1 cellular context compared by ENCODE assay signal in the genomic region with DNA sequence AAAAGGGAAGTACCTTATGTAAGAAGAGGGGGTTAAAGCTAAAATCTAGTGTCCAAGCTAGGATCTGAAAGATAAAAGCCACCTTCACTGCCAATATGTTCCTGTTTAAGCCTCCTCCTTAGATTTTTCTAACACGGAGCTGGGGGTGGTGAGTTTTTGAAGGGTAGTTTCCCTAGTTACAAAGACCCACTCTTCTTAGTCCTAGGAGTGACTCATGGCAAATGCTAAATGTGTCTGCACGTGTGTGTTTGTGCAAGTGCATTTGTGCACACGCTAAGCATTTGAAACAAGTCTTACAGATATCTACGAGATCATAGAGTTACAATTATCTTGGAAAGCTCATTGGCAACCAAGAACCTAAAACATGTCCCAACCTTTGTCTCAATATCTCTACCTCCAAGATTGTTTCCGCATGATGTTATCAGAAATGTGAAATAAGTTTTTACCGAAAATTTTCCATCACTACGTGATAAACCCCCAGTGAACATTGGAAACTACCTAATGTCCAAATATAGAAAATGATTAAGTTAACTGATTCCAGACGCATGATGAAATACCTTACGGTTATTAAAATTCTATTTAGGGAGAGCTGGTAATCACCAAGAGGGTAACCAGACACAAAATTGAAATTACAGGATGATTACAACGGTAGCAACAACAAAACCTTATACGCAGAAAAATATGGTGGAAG.
TF ChIP-seq lines count a peak whose summit lies in the region.

No MANE protein-coding gene starts in this region.

TF ChIP-seq in H1, 55 proteins besides CTCF, POLR2A, EP300 and RAD21:
- TF ChIP-seq ASH2L (IDR thresholded peaks at IDR 0.05; ENCODE audit: low read length), result no peak
- TF ChIP-seq ZNF274 (IDR thresholded peaks at IDR 0.05; ENCODE audit: borderline replicate concordance, extremely low read depth, low read length), result no peak
- no peak for TF ChIP-seq EGR1 (IDR thresholded peaks at IDR 0.05; ENCODE audit: borderline replicate concordance, low read depth, low read length)
- no peak for TF ChIP-seq CBX8 (IDR thresholded peaks at IDR 0.05; ENCODE audit: borderline replicate concordance, low read depth, low read length)
- no peak for TF ChIP-seq SUZ12 (IDR thresholded peaks at IDR 0.05; ENCODE audit: low read length)
- TF ChIP-seq JUN (IDR thresholded peaks at IDR 0.05; ENCODE audit: low read depth, low read length), result no peak
- no peak for TF ChIP-seq SIX5 (IDR thresholded peaks at IDR 0.05; ENCODE audit: low read depth, low read length)
- TF ChIP-seq SIN3A (conservative IDR thresholded peaks at IDR 0.05 in 1 of 2, IDR thresholded peaks at IDR 0.05 in 1 of 2; ENCODE audit: low read depth in 1 of 2, low read length in 2 of 2), result no peak
- TF ChIP-seq, protein P1, sequence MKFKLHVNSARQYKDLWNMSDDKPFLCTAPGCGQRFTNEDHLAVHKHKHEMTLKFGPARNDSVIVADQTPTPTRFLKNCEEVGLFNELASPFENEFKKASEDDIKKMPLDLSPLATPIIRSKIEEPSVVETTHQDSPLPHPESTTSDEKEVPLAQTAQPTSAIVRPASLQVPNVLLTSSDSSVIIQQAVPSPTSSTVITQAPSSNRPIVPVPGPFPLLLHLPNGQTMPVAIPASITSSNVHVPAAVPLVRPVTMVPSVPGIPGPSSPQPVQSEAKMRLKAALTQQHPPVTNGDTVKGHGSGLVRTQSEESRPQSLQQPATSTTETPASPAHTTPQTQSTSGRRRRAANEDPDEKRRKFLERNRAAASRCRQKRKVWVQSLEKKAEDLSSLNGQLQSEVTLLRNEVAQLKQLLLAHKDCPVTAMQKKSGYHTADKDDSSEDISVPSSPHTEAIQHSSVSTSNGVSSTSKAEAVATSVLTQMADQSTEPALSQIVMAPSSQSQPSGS (IDR thresholded peaks at IDR 0.05; ENCODE audit: low read length), result no peak
- TF ChIP-seq TEAD4 (IDR thresholded peaks at IDR 0.05; ENCODE audit: low read depth, low read length), result no peak
- TF ChIP-seq, protein P2, sequence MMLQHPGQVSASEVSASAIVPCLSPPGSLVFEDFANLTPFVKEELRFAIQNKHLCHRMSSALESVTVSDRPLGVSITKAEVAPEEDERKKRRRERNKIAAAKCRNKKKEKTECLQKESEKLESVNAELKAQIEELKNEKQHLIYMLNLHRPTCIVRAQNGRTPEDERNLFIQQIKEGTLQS (IDR thresholded peaks at IDR 0.05; ENCODE audit: insufficient read depth, low read depth, low read length), result no peak
- TF ChIP-seq BCL11A (IDR thresholded peaks at IDR 0.05; ENCODE audit: low read depth in 2 of 2, low read length in 2 of 2), result no peak
- TF ChIP-seq SIRT6 (IDR thresholded peaks at IDR 0.05; ENCODE audit: low read length), result no peak
- no peak for TF ChIP-seq CEBPB (IDR thresholded peaks at IDR 0.05; ENCODE audit: low read depth, low read length)
- TF ChIP-seq SP4 (IDR thresholded peaks at IDR 0.05; ENCODE audit: low read length), result no peak
TF ChIP-seq in H1: peak in this region for 0.
